In the genomic region with DNA sequence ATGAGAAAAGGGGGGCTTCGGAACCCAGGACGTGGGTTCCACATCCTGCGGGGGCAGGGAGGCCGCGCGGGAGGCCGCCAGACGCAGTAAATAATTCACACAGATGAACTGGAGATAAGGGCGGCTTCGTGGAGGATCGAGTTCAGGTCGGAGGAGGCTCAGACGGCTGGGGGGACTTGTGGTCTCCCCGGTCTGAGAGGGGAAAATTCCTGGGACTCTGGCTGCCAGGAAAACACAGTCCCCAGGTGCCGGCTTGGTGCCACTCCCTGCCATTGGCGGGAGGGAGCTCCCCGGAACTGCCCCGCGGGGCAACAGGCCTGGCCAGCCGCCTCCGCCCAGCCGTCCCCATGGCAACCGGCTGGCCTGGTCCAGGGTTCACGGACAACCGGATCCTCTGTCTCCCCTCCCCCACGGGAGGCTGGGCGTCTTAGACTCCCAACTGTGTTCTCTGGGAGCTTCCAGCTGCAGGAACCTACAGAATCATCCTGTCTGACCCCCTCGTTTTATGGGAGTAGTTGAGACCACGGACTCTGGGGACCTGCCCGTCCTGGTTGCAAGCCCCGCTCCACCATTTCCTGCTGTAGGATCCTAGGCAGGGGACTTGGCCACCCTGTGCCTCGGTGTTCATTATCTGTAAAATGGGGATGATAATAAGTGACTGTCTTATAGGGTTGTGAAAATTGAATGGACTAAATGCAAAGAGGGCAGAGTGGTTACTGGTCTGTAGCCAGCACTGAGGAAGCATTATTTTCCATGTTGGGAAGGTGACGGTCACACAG, we compare ENCODE assay signal across 1 cellular context.
TF ChIP-seq lines count a peak whose summit lies in the region.

No MANE protein-coding gene starts in this region.

TF ChIP-seq in HepG2, 621 proteins besides CTCF, POLR2A, EP300 and RAD21 (continued from another document and continues in another):
- TF ChIP-seq, protein P1, sequence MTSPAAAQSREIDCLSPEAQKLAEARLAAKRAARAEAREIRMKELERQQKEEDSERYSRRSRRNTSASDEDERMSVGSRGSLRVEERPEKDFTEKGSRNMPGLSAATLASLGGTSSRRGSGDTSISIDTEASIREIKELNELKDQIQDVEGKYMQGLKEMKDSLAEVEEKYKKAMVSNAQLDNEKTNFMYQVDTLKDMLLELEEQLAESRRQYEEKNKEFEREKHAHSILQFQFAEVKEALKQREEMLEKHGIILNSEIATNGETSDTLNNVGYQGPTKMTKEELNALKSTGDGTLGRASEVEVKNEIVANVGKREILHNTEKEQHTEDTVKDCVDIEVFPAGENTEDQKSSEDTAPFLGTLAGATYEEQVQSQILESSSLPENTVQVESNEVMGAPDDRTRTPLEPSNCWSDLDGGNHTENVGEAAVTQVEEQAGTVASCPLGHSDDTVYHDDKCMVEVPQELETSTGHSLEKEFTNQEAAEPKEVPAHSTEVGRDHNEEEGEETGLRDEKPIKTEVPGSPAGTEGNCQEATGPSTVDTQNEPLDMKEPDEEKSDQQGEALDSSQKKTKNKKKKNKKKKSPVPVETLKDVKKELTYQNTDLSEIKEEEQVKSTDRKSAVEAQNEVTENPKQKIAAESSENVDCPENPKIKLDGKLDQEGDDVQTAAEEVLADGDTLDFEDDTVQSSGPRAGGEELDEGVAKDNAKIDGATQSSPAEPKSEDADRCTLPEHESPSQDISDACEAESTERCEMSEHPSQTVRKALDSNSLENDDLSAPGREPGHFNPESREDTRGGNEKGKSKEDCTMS (CRISPR knock-in tag; conservative IDR thresholded peaks at IDR 0.05) = no peak
- TF ChIP-seq ZMYM3 (CRISPR knock-in tag; IDR thresholded peaks at IDR 0.05) (peak; percentile 100), NR1H2 (CRISPR knock-in tag; IDR thresholded peaks at IDR 0.05; ENCODE audit: borderline replicate concordance, low read depth) (no peak), ZNF75D (CRISPR knock-in tag; IDR thresholded peaks at IDR 0.05; ENCODE audit: borderline replicate concordance) (no peak), ZNF121 (CRISPR knock-in tag; IDR thresholded peaks at IDR 0.05) (peak; percentile 16; the same call in 1 of the 2 replicates), FOXJ3 (CRISPR knock-in tag; IDR thresholded peaks at IDR 0.05; ENCODE audit: borderline replicate concordance) (peak; percentile 58; the same call in 1 of the 2 replicates), XBP1 (CRISPR knock-in tag; IDR thresholded peaks at IDR 0.05) (no peak), ZZZ3 (CRISPR knock-in tag; IDR thresholded peaks at IDR 0.05; ENCODE audit: borderline replicate concordance) (no peak), ZNF451 (CRISPR knock-in tag; IDR thresholded peaks at IDR 0.05) (peak; percentile 70; the same call in 1 of the 2 replicates), ZNF598 (CRISPR knock-in tag; IDR thresholded peaks at IDR 0.05; ENCODE audit: borderline replicate concordance) (peak; percentile 21; the same call in 1 of the 2 replicates), CCDC6 (CRISPR knock-in tag; IDR thresholded peaks at IDR 0.05) (no peak; the same call in 1 of the 2 replicates), AGO1 (IDR thresholded peaks at IDR 0.05; ENCODE audit: low read depth, low read length, poor library complexity, severe bottlenecking) (peak; percentile 52), ZNF510 (CRISPR knock-in tag; IDR thresholded peaks at IDR 0.05; ENCODE audit: low read depth) (peak; percentile 36; the same call in 1 of the 2 replicates), SP4 (CRISPR knock-in tag; IDR thresholded peaks at IDR 0.05) (peak; percentile 77), HDAC6 (IDR thresholded peaks at IDR 0.05; ENCODE audit: low read depth, low read length) (peak; percentile 78; the same call in 1 of the 2 replicates), FOXK1 (CRISPR knock-in tag; IDR thresholded peaks at IDR 0.05; ENCODE audit: borderline replicate concordance, low read depth) (peak; percentile 80), ZNF17 (CRISPR knock-in tag; IDR thresholded peaks at IDR 0.05) (no peak), SETDB1 (CRISPR knock-in tag; IDR thresholded peaks at IDR 0.05; ENCODE audit: borderline replicate concordance) (no peak), ZNF24 (IDR thresholded peaks at IDR 0.05) (0 out of 2 replicates have a peak, but pooled peaks have one; percentile 57), SALL2 (CRISPR knock-in tag; IDR thresholded peaks at IDR 0.05) (no peak; the same call in 1 of the 2 replicates), POLR2AphosphoS2 (IDR thresholded peaks at IDR 0.05; ENCODE audit: low read depth, low read length) (no peak), CREB1 (IDR thresholded peaks at IDR 0.05) (no peak), CREB1 (CRISPR knock-in tag; IDR thresholded peaks at IDR 0.05) (peak; percentile 58; the same call in 1 of the 2 replicates), PRPF4 (IDR thresholded peaks at IDR 0.05; ENCODE audit: low read depth, low read length, poor library complexity, severe bottlenecking) (peak; percentile 25), REPIN1 (CRISPR knock-in tag; IDR thresholded peaks at IDR 0.05; ENCODE audit: borderline replicate concordance, low read depth) (peak; percentile 94), CEBPG (CRISPR knock-in tag; IDR thresholded peaks at IDR 0.05) (peak; percentile 56), FOXC1 (CRISPR knock-in tag; IDR thresholded peaks at IDR 0.05; ENCODE audit: borderline replicate concordance) (peak; percentile 47; the same call in 1 of the 2 replicates), ZNF441 (CRISPR knock-in tag; IDR thresholded peaks at IDR 0.05; ENCODE audit: borderline replicate concordance) (no peak; the same call in 1 of the 2 replicates), NFE2L1 (CRISPR knock-in tag; IDR thresholded peaks at IDR 0.05; ENCODE audit: borderline replicate concordance) (no peak), RXRA (CRISPR knock-in tag; IDR thresholded peaks at IDR 0.05) (peak; percentile 98), ZBTB21 (CRISPR knock-in tag; IDR thresholded peaks at IDR 0.05) (peak; percentile 11; the same call in 1 of the 2 replicates), KLF16 (CRISPR knock-in tag; IDR thresholded peaks at IDR 0.05) (peak in 1 of 2 experiments; percentile 91; a peak in 2 of 4 replicates), ZNF543 (CRISPR knock-in tag; IDR thresholded peaks at IDR 0.05) (no peak)
- TF ChIP-seq, protein P2, sequence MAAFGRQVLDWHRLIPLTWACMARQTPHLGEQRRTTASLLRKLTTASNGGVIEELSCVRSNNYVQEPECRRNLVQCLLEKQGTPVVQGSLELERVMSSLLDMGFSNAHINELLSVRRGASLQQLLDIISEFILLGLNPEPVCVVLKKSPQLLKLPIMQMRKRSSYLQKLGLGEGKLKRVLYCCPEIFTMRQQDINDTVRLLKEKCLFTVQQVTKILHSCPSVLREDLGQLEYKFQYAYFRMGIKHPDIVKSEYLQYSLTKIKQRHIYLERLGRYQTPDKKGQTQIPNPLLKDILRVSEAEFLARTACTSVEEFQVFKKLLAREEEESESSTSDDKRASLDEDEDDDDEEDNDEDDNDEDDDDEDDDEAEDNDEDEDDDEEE (CRISPR knock-in tag; IDR thresholded peaks at IDR 0.05) = peak; percentile 46; the same call in 1 of the 2 replicates
- TF ChIP-seq, protein P3, sequence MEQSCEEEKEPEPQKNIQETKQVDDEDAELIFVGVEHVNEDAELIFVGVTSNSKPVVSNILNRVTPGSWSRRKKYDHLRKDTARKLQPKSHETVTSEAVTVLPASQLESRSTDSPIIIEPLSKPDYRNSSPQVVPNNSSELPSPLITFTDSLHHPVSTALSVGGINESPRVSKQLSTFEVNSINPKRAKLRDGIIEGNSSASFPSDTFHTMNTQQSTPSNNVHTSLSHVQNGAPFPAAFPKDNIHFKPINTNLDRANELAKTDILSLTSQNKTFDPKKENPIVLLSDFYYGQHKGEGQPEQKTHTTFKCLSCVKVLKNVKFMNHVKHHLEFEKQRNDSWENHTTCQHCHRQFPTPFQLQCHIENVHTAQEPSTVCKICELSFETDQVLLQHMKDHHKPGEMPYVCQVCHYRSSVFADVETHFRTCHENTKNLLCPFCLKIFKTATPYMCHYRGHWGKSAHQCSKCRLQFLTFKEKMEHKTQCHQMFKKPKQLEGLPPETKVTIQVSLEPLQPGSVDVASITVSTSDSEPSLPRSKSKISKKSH (CRISPR knock-in tag; IDR thresholded peaks at IDR 0.05; ENCODE audit: borderline replicate concordance) = peak; percentile 67
- TF ChIP-seq, protein P4, sequence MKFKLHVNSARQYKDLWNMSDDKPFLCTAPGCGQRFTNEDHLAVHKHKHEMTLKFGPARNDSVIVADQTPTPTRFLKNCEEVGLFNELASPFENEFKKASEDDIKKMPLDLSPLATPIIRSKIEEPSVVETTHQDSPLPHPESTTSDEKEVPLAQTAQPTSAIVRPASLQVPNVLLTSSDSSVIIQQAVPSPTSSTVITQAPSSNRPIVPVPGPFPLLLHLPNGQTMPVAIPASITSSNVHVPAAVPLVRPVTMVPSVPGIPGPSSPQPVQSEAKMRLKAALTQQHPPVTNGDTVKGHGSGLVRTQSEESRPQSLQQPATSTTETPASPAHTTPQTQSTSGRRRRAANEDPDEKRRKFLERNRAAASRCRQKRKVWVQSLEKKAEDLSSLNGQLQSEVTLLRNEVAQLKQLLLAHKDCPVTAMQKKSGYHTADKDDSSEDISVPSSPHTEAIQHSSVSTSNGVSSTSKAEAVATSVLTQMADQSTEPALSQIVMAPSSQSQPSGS (CRISPR knock-in tag; IDR thresholded peaks at IDR 0.05) = peak; percentile 60
- TF ChIP-seq, protein P5, sequence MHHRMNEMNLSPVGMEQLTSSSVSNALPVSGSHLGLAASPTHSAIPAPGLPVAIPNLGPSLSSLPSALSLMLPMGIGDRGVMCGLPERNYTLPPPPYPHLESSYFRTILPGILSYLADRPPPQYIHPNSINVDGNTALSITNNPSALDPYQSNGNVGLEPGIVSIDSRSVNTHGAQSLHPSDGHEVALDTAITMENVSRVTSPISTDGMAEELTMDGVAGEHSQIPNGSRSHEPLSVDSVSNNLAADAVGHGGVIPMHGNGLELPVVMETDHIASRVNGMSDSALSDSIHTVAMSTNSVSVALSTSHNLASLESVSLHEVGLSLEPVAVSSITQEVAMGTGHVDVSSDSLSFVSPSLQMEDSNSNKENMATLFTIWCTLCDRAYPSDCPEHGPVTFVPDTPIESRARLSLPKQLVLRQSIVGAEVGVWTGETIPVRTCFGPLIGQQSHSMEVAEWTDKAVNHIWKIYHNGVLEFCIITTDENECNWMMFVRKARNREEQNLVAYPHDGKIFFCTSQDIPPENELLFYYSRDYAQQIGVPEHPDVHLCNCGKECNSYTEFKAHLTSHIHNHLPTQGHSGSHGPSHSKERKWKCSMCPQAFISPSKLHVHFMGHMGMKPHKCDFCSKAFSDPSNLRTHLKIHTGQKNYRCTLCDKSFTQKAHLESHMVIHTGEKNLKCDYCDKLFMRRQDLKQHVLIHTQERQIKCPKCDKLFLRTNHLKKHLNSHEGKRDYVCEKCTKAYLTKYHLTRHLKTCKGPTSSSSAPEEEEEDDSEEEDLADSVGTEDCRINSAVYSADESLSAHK (CRISPR knock-in tag; IDR thresholded peaks at IDR 0.05; ENCODE audit: borderline replicate concordance) = no peak
- TF ChIP-seq, protein P6, sequence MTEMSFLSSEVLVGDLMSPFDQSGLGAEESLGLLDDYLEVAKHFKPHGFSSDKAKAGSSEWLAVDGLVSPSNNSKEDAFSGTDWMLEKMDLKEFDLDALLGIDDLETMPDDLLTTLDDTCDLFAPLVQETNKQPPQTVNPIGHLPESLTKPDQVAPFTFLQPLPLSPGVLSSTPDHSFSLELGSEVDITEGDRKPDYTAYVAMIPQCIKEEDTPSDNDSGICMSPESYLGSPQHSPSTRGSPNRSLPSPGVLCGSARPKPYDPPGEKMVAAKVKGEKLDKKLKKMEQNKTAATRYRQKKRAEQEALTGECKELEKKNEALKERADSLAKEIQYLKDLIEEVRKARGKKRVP (CRISPR knock-in tag; IDR thresholded peaks at IDR 0.05) = no peak; a peak in 1 of 4 replicates
- TF ChIP-seq, protein P7, sequence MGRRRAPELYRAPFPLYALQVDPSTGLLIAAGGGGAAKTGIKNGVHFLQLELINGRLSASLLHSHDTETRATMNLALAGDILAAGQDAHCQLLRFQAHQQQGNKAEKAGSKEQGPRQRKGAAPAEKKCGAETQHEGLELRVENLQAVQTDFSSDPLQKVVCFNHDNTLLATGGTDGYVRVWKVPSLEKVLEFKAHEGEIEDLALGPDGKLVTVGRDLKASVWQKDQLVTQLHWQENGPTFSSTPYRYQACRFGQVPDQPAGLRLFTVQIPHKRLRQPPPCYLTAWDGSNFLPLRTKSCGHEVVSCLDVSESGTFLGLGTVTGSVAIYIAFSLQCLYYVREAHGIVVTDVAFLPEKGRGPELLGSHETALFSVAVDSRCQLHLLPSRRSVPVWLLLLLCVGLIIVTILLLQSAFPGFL (CRISPR knock-in tag; IDR thresholded peaks at IDR 0.05) = no peak
- TF ChIP-seq, protein P8, sequence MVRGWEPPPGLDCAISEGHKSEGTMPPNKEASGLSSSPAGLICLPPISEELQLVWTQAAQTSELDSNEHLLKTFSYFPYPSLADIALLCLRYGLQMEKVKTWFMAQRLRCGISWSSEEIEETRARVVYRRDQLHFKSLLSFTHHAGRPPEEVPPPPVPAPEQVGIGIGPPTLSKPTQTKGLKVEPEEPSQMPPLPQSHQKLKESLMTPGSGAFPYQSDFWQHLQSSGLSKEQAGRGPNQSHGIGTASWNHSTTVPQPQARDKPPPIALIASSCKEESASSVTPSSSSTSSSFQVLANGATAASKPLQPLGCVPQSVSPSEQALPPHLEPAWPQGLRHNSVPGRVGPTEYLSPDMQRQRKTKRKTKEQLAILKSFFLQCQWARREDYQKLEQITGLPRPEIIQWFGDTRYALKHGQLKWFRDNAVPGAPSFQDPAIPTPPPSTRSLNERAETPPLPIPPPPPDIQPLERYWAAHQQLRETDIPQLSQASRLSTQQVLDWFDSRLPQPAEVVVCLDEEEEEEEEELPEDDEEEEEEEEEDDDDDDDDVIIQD (CRISPR knock-in tag; IDR thresholded peaks at IDR 0.05; ENCODE audit: low read depth) = no peak; the same call in 1 of the 2 replicates
- TF ChIP-seq, protein P9, sequence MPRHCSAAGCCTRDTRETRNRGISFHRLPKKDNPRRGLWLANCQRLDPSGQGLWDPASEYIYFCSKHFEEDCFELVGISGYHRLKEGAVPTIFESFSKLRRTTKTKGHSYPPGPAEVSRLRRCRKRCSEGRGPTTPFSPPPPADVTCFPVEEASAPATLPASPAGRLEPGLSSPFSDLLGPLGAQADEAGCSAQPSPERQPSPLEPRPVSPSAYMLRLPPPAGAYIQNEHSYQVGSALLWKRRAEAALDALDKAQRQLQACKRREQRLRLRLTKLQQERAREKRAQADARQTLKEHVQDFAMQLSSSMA (CRISPR knock-in tag; IDR thresholded peaks at IDR 0.05) = no peak
- TF ChIP-seq, protein P10, sequence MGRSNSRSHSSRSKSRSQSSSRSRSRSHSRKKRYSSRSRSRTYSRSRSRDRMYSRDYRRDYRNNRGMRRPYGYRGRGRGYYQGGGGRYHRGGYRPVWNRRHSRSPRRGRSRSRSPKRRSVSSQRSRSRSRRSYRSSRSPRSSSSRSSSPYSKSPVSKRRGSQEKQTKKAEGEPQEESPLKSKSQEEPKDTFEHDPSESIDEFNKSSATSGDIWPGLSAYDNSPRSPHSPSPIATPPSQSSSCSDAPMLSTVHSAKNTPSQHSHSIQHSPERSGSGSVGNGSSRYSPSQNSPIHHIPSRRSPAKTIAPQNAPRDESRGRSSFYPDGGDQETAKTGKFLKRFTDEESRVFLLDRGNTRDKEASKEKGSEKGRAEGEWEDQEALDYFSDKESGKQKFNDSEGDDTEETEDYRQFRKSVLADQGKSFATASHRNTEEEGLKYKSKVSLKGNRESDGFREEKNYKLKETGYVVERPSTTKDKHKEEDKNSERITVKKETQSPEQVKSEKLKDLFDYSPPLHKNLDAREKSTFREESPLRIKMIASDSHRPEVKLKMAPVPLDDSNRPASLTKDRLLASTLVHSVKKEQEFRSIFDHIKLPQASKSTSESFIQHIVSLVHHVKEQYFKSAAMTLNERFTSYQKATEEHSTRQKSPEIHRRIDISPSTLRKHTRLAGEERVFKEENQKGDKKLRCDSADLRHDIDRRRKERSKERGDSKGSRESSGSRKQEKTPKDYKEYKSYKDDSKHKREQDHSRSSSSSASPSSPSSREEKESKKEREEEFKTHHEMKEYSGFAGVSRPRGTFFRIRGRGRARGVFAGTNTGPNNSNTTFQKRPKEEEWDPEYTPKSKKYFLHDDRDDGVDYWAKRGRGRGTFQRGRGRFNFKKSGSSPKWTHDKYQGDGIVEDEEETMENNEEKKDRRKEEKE (IDR thresholded peaks at IDR 0.05) = no peak
